In the genomic region with DNA sequence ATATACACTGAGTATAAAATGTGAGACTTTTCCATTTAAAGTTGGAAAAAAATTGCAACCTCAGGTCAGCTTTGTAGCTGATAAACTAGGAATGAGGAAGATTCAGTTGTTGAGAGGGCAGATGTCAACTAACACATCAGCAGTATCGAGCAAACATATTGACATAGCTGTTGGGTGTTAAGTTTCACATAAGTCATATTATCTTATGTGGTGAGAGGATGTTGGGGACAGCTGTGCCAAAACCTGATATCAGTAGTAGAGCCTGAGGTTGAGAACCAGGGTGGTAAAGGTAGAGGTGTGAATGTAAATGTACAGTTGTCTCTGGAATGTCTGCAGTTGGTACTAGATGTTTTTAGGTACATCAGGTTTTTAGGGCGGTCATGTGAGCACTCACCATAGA, we compare ENCODE assay signal across 1 cellular context.
A peak's percentile ranks its signal among the peaks of the same experiment; 100 is the strongest.
TF ChIP-seq lines count a peak whose summit lies in the region.

No MANE protein-coding gene starts in this region.

TF ChIP-seq in K562, 482 proteins besides CTCF, POLR2A, EP300 and RAD21 (continued from another document):
- TF ChIP-seq, protein P1, sequence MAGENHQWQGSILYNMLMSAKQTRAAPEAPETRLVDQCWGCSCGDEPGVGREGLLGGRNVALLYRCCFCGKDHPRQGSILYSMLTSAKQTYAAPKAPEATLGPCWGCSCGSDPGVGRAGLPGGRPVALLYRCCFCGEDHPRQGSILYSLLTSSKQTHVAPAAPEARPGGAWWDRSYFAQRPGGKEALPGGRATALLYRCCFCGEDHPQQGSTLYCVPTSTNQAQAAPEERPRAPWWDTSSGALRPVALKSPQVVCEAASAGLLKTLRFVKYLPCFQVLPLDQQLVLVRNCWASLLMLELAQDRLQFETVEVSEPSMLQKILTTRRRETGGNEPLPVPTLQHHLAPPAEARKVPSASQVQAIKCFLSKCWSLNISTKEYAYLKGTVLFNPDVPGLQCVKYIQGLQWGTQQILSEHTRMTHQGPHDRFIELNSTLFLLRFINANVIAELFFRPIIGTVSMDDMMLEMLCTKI (IDR thresholded peaks at IDR 0.05; ENCODE audit: partially characterized antibody), result no peak
- peak; percentile 93 for TF ChIP-seq TEAD4 (IDR thresholded peaks at IDR 0.05; ENCODE audit: low read length)
- TF ChIP-seq TEAD4 (CRISPR knock-in tag; IDR thresholded peaks at IDR 0.05; ENCODE audit: borderline replicate concordance), result no peak
- TF ChIP-seq, protein P2, sequence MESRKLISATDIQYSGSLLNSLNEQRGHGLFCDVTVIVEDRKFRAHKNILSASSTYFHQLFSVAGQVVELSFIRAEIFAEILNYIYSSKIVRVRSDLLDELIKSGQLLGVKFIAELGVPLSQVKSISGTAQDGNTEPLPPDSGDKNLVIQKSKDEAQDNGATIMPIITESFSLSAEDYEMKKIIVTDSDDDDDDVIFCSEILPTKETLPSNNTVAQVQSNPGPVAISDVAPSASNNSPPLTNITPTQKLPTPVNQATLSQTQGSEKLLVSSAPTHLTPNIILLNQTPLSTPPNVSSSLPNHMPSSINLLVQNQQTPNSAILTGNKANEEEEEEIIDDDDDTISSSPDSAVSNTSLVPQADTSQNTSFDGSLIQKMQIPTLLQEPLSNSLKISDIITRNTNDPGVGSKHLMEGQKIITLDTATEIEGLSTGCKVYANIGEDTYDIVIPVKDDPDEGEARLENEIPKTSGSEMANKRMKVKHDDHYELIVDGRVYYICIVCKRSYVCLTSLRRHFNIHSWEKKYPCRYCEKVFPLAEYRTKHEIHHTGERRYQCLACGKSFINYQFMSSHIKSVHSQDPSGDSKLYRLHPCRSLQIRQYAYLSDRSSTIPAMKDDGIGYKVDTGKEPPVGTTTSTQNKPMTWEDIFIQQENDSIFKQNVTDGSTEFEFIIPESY (CRISPR knock-in tag; IDR thresholded peaks at IDR 0.05), result peak; percentile 19; the same call in 1 of the 2 replicates
- TF ChIP-seq FOXA3 (CRISPR knock-in tag; conservative IDR thresholded peaks at IDR 0.05 in 1 of 2, IDR thresholded peaks at IDR 0.05 in 1 of 2), result peak; percentile 99 to 100
- peak; percentile 31; the same call in 1 of the 2 replicates for TF ChIP-seq BHLHE40 (IDR thresholded peaks at IDR 0.05; ENCODE audit: low read length)
- TF ChIP-seq STAT5A (IDR thresholded peaks at IDR 0.05; ENCODE audit: borderline replicate concordance, low read length), result peak; percentile 69
- 0 out of 2 replicates have a peak, but pooled peaks have one; percentile 46 for TF ChIP-seq ZEB2 (IDR thresholded peaks at IDR 0.05)
- TF ChIP-seq SMARCB1 (IDR thresholded peaks at IDR 0.05; ENCODE audit: insufficient read length, low read depth), result no peak
- peak; percentile 63; the same call in 1 of the 2 replicates for TF ChIP-seq KLF16 (IDR thresholded peaks at IDR 0.05)
- peak; percentile 86 for TF ChIP-seq TAL1 (IDR thresholded peaks at IDR 0.05)
- TF ChIP-seq JUND (IDR thresholded peaks at IDR 0.05; ENCODE audit: borderline replicate concordance, low read depth, low read length), result 0 out of 2 replicates have a peak, but pooled peaks have one; percentile 7
- no peak; the same call in 2 of the 3 replicates for TF ChIP-seq JUND (tag; IDR thresholded peaks at IDR 0.05; ENCODE audit: borderline replicate concordance, low read depth, low read length)
- TF ChIP-seq, protein P3, sequence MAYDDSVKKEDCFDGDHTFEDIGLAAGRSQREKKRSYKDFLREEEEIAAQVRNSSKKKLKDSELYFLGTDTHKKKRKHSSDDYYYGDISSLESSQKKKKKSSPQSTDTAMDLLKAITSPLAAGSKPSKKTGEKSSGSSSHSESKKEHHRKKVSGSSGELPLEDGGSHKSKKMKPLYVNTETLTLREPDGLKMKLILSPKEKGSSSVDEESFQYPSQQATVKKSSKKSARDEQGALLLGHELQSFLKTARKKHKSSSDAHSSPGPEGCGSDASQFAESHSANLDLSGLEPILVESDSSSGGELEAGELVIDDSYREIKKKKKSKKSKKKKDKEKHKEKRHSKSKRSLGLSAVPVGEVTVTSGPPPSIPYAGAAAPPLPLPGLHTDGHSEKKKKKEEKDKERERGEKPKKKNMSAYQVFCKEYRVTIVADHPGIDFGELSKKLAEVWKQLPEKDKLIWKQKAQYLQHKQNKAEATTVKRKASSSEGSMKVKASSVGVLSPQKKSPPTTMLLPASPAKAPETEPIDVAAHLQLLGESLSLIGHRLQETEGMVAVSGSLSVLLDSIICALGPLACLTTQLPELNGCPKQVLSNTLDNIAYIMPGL (CRISPR knock-in tag; IDR thresholded peaks at IDR 0.05), result no peak
- 0 out of 4 replicates have a peak, but pooled peaks of 1 of the 2 experiments have one; percentile 20 for TF ChIP-seq TEAD1 (CRISPR knock-in tag; IDR thresholded peaks at IDR 0.05)
- TF ChIP-seq ESRRA (IDR thresholded peaks at IDR 0.05; ENCODE audit: borderline replicate concordance, low read depth), result no peak
- peak; percentile 70; the same call in 1 of the 2 replicates for TF ChIP-seq HDAC2 (IDR thresholded peaks at IDR 0.05)
- peak; percentile 83 to 89 for TF ChIP-seq KDM1A (IDR thresholded peaks at IDR 0.05)
- TF ChIP-seq CREM (IDR thresholded peaks at IDR 0.05; ENCODE audit: low read depth), result 0 out of 2 replicates have a peak, but pooled peaks have one; percentile 26
- TF ChIP-seq CCNT2 (IDR thresholded peaks at IDR 0.05; ENCODE audit: borderline replicate concordance, extremely low read depth, insufficient read length, low read depth, low read length), result peak; percentile 40
- peak; percentile 60; the same call in 1 of the 2 replicates for TF ChIP-seq CTBP1 (IDR thresholded peaks at IDR 0.05; ENCODE audit: borderline replicate concordance)
- TF ChIP-seq TAF7 (tag; IDR thresholded peaks at IDR 0.05), result no peak
- TF ChIP-seq CBFA2T2 (conservative IDR thresholded peaks at IDR 0.05), result peak; percentile 88
- TF ChIP-seq C11orf30 (IDR thresholded peaks at IDR 0.05; ENCODE audit: low read depth), result 0 out of 2 replicates have a peak, but pooled peaks have one; percentile 14
- no peak for TF ChIP-seq TCF7L2 (IDR thresholded peaks at IDR 0.05; ENCODE audit: low read depth, low read length)
- TF ChIP-seq FOSL1 (tag; conservative IDR thresholded peaks at IDR 0.05), result 0 out of 2 replicates have a peak, but pooled peaks have one; percentile 21
- no peak for TF ChIP-seq NELFE (IDR thresholded peaks at IDR 0.05; ENCODE audit: insufficient read depth, insufficient read length)
- peak; percentile 65; the same call in 1 of the 2 replicates for TF ChIP-seq FOXM1 (IDR thresholded peaks at IDR 0.05; ENCODE audit: low read depth)
- no peak for TF ChIP-seq FOXM1 (CRISPR knock-in tag; IDR thresholded peaks at IDR 0.05; ENCODE audit: low read depth)
- peak; percentile 80 for TF ChIP-seq SOX6 (IDR thresholded peaks at IDR 0.05)
- TF ChIP-seq, protein P4, sequence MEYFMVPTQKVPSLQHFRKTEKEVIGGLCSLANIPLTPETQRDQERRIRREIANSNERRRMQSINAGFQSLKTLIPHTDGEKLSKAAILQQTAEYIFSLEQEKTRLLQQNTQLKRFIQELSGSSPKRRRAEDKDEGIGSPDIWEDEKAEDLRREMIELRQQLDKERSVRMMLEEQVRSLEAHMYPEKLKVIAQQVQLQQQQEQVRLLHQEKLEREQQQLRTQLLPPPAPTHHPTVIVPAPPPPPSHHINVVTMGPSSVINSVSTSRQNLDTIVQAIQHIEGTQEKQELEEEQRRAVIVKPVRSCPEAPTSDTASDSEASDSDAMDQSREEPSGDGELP (CRISPR knock-in tag; IDR thresholded peaks at IDR 0.05; ENCODE audit: borderline replicate concordance), result peak; percentile 20; the same call in 1 of the 2 replicates
- TF ChIP-seq BRF1 (IDR thresholded peaks at IDR 0.05; ENCODE audit: borderline replicate concordance, extremely low read depth, insufficient read length), result no peak
- TF ChIP-seq SMARCA4 (IDR thresholded peaks at IDR 0.05), result peak; percentile 74; the same call in 1 of the 2 replicates
- peak; percentile 93 for TF ChIP-seq TCF3 (CRISPR knock-in tag; IDR thresholded peaks at IDR 0.05)
- no peak for TF ChIP-seq PHB (CRISPR knock-in tag; IDR thresholded peaks at IDR 0.05)
- TF ChIP-seq, protein P5, sequence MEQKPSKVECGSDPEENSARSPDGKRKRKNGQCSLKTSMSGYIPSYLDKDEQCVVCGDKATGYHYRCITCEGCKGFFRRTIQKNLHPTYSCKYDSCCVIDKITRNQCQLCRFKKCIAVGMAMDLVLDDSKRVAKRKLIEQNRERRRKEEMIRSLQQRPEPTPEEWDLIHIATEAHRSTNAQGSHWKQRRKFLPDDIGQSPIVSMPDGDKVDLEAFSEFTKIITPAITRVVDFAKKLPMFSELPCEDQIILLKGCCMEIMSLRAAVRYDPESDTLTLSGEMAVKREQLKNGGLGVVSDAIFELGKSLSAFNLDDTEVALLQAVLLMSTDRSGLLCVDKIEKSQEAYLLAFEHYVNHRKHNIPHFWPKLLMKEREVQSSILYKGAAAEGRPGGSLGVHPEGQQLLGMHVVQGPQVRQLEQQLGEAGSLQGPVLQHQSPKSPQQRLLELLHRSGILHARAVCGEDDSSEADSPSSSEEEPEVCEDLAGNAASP (IDR thresholded peaks at IDR 0.05), result no peak
- no peak for TF ChIP-seq SETDB1 (IDR thresholded peaks at IDR 0.05; ENCODE audit: low read length)
- TF ChIP-seq, protein P6, sequence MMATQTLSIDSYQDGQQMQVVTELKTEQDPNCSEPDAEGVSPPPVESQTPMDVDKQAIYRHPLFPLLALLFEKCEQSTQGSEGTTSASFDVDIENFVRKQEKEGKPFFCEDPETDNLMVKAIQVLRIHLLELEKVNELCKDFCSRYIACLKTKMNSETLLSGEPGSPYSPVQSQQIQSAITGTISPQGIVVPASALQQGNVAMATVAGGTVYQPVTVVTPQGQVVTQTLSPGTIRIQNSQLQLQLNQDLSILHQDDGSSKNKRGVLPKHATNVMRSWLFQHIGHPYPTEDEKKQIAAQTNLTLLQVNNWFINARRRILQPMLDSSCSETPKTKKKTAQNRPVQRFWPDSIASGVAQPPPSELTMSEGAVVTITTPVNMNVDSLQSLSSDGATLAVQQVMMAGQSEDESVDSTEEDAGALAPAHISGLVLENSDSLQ (IDR thresholded peaks at IDR 0.05), result peak; percentile 58; the same call in 1 of the 2 replicates
- TF ChIP-seq POLR2AphosphoS5 (IDR thresholded peaks at IDR 0.05; ENCODE audit: control insufficient read depth, insufficient read depth, low read depth, low read length), result peak; percentile 61
- TF ChIP-seq ZNF134 (CRISPR knock-in tag; conservative IDR thresholded peaks at IDR 0.05), result no peak
- peak; percentile 25; the same call in 1 of the 2 replicates for TF ChIP-seq SMAD4 (CRISPR knock-in tag; conservative IDR thresholded peaks at IDR 0.05)
- peak; percentile 59; the same call in 1 of the 2 replicates for TF ChIP-seq NCOA1 (IDR thresholded peaks at IDR 0.05; ENCODE audit: low read depth)
- no peak for TF ChIP-seq L3MBTL2 (IDR thresholded peaks at IDR 0.05)
- TF ChIP-seq, protein P7, sequence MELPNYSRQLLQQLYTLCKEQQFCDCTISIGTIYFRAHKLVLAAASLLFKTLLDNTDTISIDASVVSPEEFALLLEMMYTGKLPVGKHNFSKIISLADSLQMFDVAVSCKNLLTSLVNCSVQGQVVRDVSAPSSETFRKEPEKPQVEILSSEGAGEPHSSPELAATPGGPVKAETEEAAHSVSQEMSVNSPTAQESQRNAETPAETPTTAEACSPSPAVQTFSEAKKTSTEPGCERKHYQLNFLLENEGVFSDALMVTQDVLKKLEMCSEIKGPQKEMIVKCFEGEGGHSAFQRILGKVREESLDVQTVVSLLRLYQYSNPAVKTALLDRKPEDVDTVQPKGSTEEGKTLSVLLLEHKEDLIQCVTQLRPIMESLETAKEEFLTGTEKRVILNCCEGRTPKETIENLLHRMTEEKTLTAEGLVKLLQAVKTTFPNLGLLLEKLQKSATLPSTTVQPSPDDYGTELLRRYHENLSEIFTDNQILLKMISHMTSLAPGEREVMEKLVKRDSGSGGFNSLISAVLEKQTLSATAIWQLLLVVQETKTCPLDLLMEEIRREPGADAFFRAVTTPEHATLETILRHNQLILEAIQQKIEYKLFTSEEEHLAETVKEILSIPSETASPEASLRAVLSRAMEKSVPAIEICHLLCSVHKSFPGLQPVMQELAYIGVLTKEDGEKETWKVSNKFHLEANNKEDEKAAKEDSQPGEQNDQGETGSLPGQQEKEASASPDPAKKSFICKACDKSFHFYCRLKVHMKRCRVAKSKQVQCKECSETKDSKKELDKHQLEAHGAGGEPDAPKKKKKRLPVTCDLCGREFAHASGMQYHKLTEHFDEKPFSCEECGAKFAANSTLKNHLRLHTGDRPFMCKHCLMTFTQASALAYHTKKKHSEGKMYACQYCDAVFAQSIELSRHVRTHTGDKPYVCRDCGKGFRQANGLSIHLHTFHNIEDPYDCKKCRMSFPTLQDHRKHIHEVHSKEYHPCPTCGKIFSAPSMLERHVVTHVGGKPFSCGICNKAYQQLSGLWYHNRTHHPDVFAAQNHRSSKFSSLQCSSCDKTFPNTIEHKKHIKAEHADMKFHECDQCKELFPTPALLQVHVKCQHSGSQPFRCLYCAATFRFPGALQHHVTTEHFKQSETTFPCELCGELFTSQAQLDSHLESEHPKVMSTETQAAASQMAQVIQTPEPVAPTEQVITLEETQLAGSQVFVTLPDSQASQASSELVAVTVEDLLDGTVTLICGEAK (IDR thresholded peaks at IDR 0.05), result no peak
- TF ChIP-seq, protein P7 (CRISPR knock-in tag; IDR thresholded peaks at IDR 0.05), result no peak
- peak; percentile 44; the same call in 1 of the 2 replicates for TF ChIP-seq CC2D1A (IDR thresholded peaks at IDR 0.05)
- TF ChIP-seq NCOR1 (IDR thresholded peaks at IDR 0.05), result peak; percentile 80
- TF ChIP-seq DPF2 (IDR thresholded peaks at IDR 0.05), result peak; percentile 80
- TF ChIP-seq NFIC (IDR thresholded peaks at IDR 0.05), result peak; percentile 71
- peak in 1 of 2 experiments; percentile 62; a peak in 1 of 4 replicates for TF ChIP-seq TRIM24 (IDR thresholded peaks at IDR 0.05)
